1 cellular context compared by ENCODE assay signal in the genomic region with DNA sequence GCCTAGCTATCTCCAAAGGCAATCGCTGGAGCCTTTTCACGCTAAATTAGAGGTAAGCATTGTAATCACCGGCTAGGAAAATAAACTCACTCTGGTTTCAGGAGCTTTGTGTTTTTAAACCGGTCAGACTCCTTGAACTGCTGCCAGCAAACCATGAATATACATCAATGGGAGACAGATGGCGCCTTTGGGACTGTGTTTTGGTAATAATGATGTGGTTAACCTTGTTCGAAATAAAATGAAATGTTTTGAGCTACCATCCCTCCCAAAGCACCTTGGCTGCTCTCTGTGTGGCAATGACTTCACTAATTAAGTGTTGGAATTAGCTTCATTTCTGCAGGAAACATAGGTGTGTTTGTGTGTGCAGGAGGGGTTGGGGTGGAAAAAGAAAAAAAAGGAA.
TF ChIP-seq lines count a peak whose summit lies in the region.

No MANE protein-coding gene starts in this region.

TF ChIP-seq in H1, 55 proteins besides CTCF, POLR2A, EP300 and RAD21 (continued from another document):
- TF ChIP-seq, protein P1, sequence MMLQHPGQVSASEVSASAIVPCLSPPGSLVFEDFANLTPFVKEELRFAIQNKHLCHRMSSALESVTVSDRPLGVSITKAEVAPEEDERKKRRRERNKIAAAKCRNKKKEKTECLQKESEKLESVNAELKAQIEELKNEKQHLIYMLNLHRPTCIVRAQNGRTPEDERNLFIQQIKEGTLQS (IDR thresholded peaks at IDR 0.05; ENCODE audit: insufficient read depth, low read depth, low read length) = no peak
